In the genomic region with DNA sequence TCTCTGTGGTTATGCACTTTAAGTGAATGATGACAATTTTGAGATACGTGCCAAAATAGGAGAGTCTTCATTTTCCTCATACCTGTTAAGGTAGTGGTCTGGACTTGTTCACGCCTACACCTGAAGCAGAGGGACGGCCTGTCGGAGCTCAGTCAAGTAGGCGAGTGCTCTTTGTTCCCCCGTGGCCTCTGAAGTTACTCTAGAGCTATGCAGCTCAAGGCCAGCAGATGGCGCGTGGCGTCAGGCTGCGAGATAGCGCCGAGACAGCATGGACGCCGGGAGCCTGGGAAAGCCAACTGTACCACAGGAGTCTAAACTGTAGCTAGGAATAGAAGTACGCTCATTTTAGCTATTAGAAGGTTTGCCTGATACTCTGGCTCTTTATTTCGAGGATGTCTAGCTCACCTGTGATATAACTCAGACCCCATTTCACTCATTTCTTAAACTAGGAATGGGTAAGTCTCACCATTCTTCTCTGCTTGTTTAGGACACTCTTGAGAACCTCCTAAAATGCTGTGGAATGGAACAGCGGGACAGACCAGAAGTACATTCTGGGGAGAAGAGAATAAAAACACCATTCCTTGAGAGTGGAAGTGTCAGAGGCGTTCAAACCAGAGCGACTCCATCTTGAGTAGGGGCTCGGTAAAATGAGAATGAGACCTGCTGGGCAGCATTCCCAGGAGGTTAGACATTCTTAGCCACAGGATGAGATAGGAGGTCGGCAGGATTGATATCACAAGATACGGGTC, we compare ENCODE assay signal across 8 cellular contexts.
DNase-seq lines count a peak whose midpoint lies in the region; ATAC-seq and TF ChIP-seq lines count a peak whose summit lies in the region.

No MANE protein-coding gene starts in this region.

- POLR2A ChIA-PET in GM10248 (lab: Yijun Ruan, JAX), result interaction anchor here (0.6 kb wide), 1 partner anchor 746 kb away, joined by 6 read pairs; the partner anchor contains the start of gene HELB

- H3K36me3 ChIP-seq in heart left ventricle, result no peaks in the 10 kb centered on the region

- H3K4me3 ChIP-seq in heart left ventricle, result no peak overlapping the region

- H3K4me1 ChIP-seq in heart left ventricle, result peaks cover 0 to 9% (median 0%) of the 10 kb centered on the region in 12 donors

- no peak overlapping the region for H3K27ac ChIP-seq in heart left ventricle

- 22 to 35% (median 25%) methylated on average over 14 to 22 of the region's 22 CpGs for WGBS in heart left ventricle, 4 donors

- no peak for TF ChIP-seq POLR2A in heart left ventricle (IDR thresholded peaks at IDR 0.05)

- TF ChIP-seq CTCF in GM10248 (IDR thresholded peaks at IDR 0.05; ENCODE audit: control extremely low read depth, extremely low read depth, low read depth, missing control alignments) (peak; percentile 98), heart left ventricle (IDR thresholded peaks at IDR 0.05) (peak; percentile 83 to 95 (median 92))

- CTCF ChIA-PET in GM10248 (lab: Yijun Ruan, JAX), result interaction anchor here (0.6 to 2.0 kb wide), 59 partner anchors 9 to 1301 kb away, joined by 3 to 25 read pairs (median 4); no protein-coding TSS in a partner anchor

- intact Hi-C loops in heart left ventricle (cut with DNase I), result loop anchor here (1.0 to 10.0 kb wide), 15 partner anchors 45 to 530 kb away; no protein-coding TSS in a partner anchor

- peaks cover 0 to 9% (median 0%) of the 10 kb centered on the region in 9 donors for H3K27me3 ChIP-seq in heart left ventricle

- no peaks in the 10 kb centered on the region for H3K9me3 ChIP-seq in heart left ventricle

- peak; percentile 80 for DNase-seq in GM10248 (ENCODE audit: extremely low spot score)
- DNase-seq in H4 (ENCODE audit: low spot score), result peak; percentile 82
- DNase-seq in M059J (ENCODE audit: low read depth), result peak; percentile 70
- DNase-seq in SKM-1 (lab: John Stamatoyannopoulos, UW; ENCODE audit: unreplicated experiment), result peak; percentile 13
- DNase-seq in activated naive CD8-positive, alpha-beta T cell treated with anti-CD3 and anti-CD28 coated beads, Interleukin-2, amount 50 U/mL, for 16 hours (ENCODE audit: low read depth, low spot score), result peak; percentile 12
- peak; percentile 69 to 88 (median 80) for DNase-seq in heart left ventricle
- DNase-seq in pulmonary artery endothelial cell (ENCODE audit: low read depth, low spot score), result peak; percentile 47

- ATAC-seq in heart left ventricle (peak; percentile 89 to 99 (median 98)), HG02840 (IDR thresholded peaks at IDR 0.05; ENCODE audit: low FRiP score, unreplicated experiment) (no peak)

Comparison
In these comparisons a context has a peak if more than half of its experiments do, and no peak if none do; other contexts are left out.
1. DNase-seq: peak in every context shown above with its lines; median percentile 82 in H4; 80 in GM10248; 80 in heart left ventricle; 70 in M059J; 47 in pulmonary artery endothelial cell; 13 in SKM-1; 12 in activated naive CD8-positive, alpha-beta T cell treated with anti-CD3 and anti-CD28 coated beads, Interleukin-2, amount 50 U/mL, for 16 hours.